9 cellular contexts compared by ENCODE assay signal in genomic region chr10:102242118-102242485, GRCh38. TPM values are rescaled to one million over a fixed set of nuclear protein-coding genes. Genes with fewer than 3 reads are reported as not detected.
A peak's percentile ranks its signal among the peaks of the same experiment; 100 is the strongest.
DNase-seq lines count a peak whose midpoint lies in the region; ATAC-seq and TF ChIP-seq lines count a peak whose summit lies in the region.
"Had no signal": no experiment of that assay in that cellular context is flagged by ENCODE, and none has a peak within 500 bp of the region (broad histone marks: within the 10 kb centered on the region; RNA-seq: fewer than 3 reads in every experiment).

No MANE protein-coding gene starts in this region.

- 44 to 48% methylated on average over 6 to 7 of the region's 7 CpGs for WGBS in endodermal cell (ENCODE audit: insufficient coverage in 1 of 2, insufficient read length in 1 of 2), 2 experiments

- H3K4me3 ChIP-seq in MG63: peak overlapping the region; percentile 67
- H3K4me3 ChIP-seq in endodermal cell (ENCODE audit: low read length): peak overlapping the region; percentile 79
- peak overlapping the region; percentile 44 for H3K4me3 ChIP-seq in neuron (ENCODE audit: low read length)

- peak overlapping the region; percentile 34 for H3K9ac ChIP-seq in endodermal cell (ENCODE audit: extremely low read depth, low read length, poor library complexity, severe bottlenecking)

- intact Hi-C loops in CD14-positive monocyte (cut with micrococcal nuclease): no loop called here

- H3K4me3 Mint-ChIP-seq in CD14-positive monocyte: peak overlapping the region; percentile 78 to 98
- H3K4me3 Mint-ChIP-seq in endodermal cell: peak overlapping the region; percentile 51

- no peaks in the 10 kb centered on the region for H3K4me1 ChIP-seq in endodermal cell (ENCODE audit: control insufficient read depth, insufficient read depth, low read length)
- peaks cover 31% of the 10 kb centered on the region for H3K4me1 ChIP-seq in neuron (ENCODE audit: insufficient read depth, low read length)

- H3K9me3 ChIP-seq in MG63: no peaks in the 10 kb centered on the region
- H3K9me3 ChIP-seq in endodermal cell (ENCODE audit: control insufficient read depth, low read length): no peaks in the 10 kb centered on the region
- H3K9me3 ChIP-seq in neuron (ENCODE audit: low read length): no peaks in the 10 kb centered on the region

- H3K36me3 Mint-ChIP-seq in CD14-positive monocyte (peaks cover 4 to 7% of the 10 kb centered on the region in 2 donors), endodermal cell (ENCODE audit: low read depth) (no peaks in the 10 kb centered on the region)

- H3K4me1 Mint-ChIP-seq in CD14-positive monocyte (peaks cover 37% of the 10 kb centered on the region), endodermal cell (peaks cover 25% of the 10 kb centered on the region)

- H3K36me3 ChIP-seq in MG63 (no peaks in the 10 kb centered on the region), endodermal cell (ENCODE audit: control insufficient read depth, insufficient read depth, low read length) (no peaks in the 10 kb centered on the region), neuron (ENCODE audit: insufficient read depth, low read length) (no peaks in the 10 kb centered on the region)

- no peak for ATAC-seq in GM18907 (IDR thresholded peaks at IDR 0.05; ENCODE audit: unreplicated experiment)

- H3K9me3 Mint-ChIP-seq in CD14-positive monocyte: peaks cover 0 to 16% (median 12%) of the 10 kb centered on the region in 7 donors
- H3K9me3 Mint-ChIP-seq in endodermal cell: no peaks in the 10 kb centered on the region

- no peak for TF ChIP-seq CTCF in CD14-positive monocyte (IDR thresholded peaks at IDR 0.05)
- no peak for TF ChIP-seq CTCF in endodermal cell (conservative IDR thresholded peaks at IDR 0.05)
- TF ChIP-seq CTCF in GM13977 (IDR thresholded peaks at IDR 0.05; ENCODE audit: extremely low read depth, insufficient read depth, missing control alignments): no peak

- in situ Hi-C loops in GM13977 (cut with MboI; ENCODE audit: low pct_unique_long_range_greater_than_20kb, low sequenced_read_pairs, unreplicated experiment): loop anchor here (25.0 kb wide), 1 partner anchor 345 kb away; no protein-coding TSS in a partner anchor

- H3K27ac Mint-ChIP-seq in CD14-positive monocyte (peak overlapping the region in 2 of 7 donors; percentile 37 to 59), endodermal cell (no peak overlapping the region)

- H2AFZ ChIP-seq in neuron (ENCODE audit: low read depth, low read length): peak overlapping the region; percentile 2

- H3K27me3 Mint-ChIP-seq in CD14-positive monocyte (ENCODE audit: low read depth in 3 of 3): peaks cover 48 to 55% (median 49%) of the 10 kb centered on the region in 3 donors
- H3K27me3 Mint-ChIP-seq in endodermal cell (ENCODE audit: insufficient read depth): peaks cover 69% of the 10 kb centered on the region

- DNase-seq in CD14-positive monocyte (ENCODE audit: low spot score): no peak
- no peak for DNase-seq in MG63
- DNase-seq in endodermal cell: no peak
- DNase-seq in GM13977 (ENCODE audit: low spot score): no peak
- no peak for DNase-seq in substantia nigra (lab: John Stamatoyannopoulos, UW)
- no peak for DNase-seq in DMS 273 treated with DMSO at 0.1 percent for 48 hours (lab: John Stamatoyannopoulos, UW)

- H3K27me3 ChIP-seq in MG63 (no peaks in the 10 kb centered on the region), endodermal cell (ENCODE audit: control insufficient read depth, insufficient read depth, low read length, poor library complexity, severe bottlenecking) (peaks cover 64% of the 10 kb centered on the region), neuron (ENCODE audit: insufficient read depth, low read length) (peaks cover 48% of the 10 kb centered on the region)

- H3K27ac ChIP-seq in endodermal cell (ENCODE audit: low read depth, low read length) (no peak overlapping the region), substantia nigra (ENCODE audit: low read depth, low read length, poor library complexity, severe bottlenecking) (no peak overlapping the region)
- H3K27ac ChIP-seq: epithelial cell of prostate had no signal

RNA-seq across cellular contexts. Expression of gene PITX3, which starts 0.8 kb away (rescaled TPM):
- not detected for polyA plus RNA-seq in CD14-positive monocyte
- not detected in 2 replicates for total RNA-seq in MG63 (2014; rRNA removed; shearing (Covaris generic); ENCODE audit: low replicate concordance)
- total RNA-seq in endodermal cell: not detected
- polyA plus RNA-seq in endodermal cell (2013, experiment 1 of 2): 0.28 TPM
- 0.58 TPM for polyA plus RNA-seq in endodermal cell (2013, experiment 2 of 2)

RNA-seq across cellular contexts. Expression of gene GBF1, which starts 3.2 kb away (rescaled TPM):
- polyA plus RNA-seq in CD14-positive monocyte: 10 to 100 TPM in 1 of 2 donors, 1 to 10 TPM in 1; 4.2 to 11.9 TPM
- total RNA-seq in MG63 (2014; rRNA removed; shearing (Covaris generic); ENCODE audit: low replicate concordance): 9.5 and 15.8 TPM in 2 replicates
- 10 to 100 TPM; 31.1 to 31.4 TPM for total RNA-seq in endodermal cell
- 31.7 TPM for polyA plus RNA-seq in endodermal cell (2013, experiment 1 of 2)
- 31.5 TPM for polyA plus RNA-seq in endodermal cell (2013, experiment 2 of 2)

RNA-seq across cellular contexts. Expression of gene ELOVL3, which starts 16.0 kb away (rescaled TPM):
- polyA plus RNA-seq in CD14-positive monocyte: 1 to 10 TPM; 2.2 to 3.2 TPM
- 0.15 TPM in 1 of 2 replicates, not detected in the other for total RNA-seq in MG63 (2014; rRNA removed; shearing (Covaris generic); ENCODE audit: low replicate concordance)
- not detected for total RNA-seq in endodermal cell
- 0.28 TPM for polyA plus RNA-seq in endodermal cell (2013, experiment 1 of 2)
- polyA plus RNA-seq in endodermal cell (2013, experiment 2 of 2): not detected
